13 cellular contexts compared by ENCODE assay signal in genomic region chr20:6533828-6534388, GRCh38.
DNase-seq lines count a peak whose midpoint lies in the region; FAIRE-seq and TF ChIP-seq lines count a peak whose summit lies in the region.
"Had no signal": no experiment of that assay in that cellular context is flagged by ENCODE, and none has a peak within 500 bp of the region (broad histone marks: within the 10 kb centered on the region; RNA-seq: fewer than 3 reads in every experiment).

No MANE protein-coding gene starts in this region.

- no peaks in the 10 kb centered on the region for H3K9me3 ChIP-seq in mesodermal cell (ENCODE audit: control insufficient read depth, low read length)

- intact Hi-C loops in dorsolateral prefrontal cortex (cut with DNase I), result no loop called here

- H3K27me3 ChIP-seq in dorsolateral prefrontal cortex, result peaks cover 0 to 5% (median 0%) of the 10 kb centered on the region in 45 donors

- H3K27ac ChIP-seq in dorsolateral prefrontal cortex, result no peak overlapping the region
- peak overlapping the region; percentile 68 for H3K27ac ChIP-seq in mesodermal cell (ENCODE audit: low read depth, low read length, severe bottlenecking)
- H3K27ac ChIP-seq in urinary bladder (ENCODE audit: low read depth), result peak overlapping the region; percentile 54
- H3K27ac ChIP-seq: 22Rv1 had no signal

- WGBS in mesodermal cell (ENCODE audit: insufficient coverage in 2 of 2), 2 experiments, result 83 to 88% methylated on average over 10 to 12 of the region's 15 CpGs
- 21% methylated on average over 15 of the region's 15 CpGs for WGBS in urinary bladder

- DNase-seq in NCI-H146 (lab: John Stamatoyannopoulos, UW) (peak; percentile 12), NCI-H146 treated with DMSO at 0.1 percent for 48 hours (lab: John Stamatoyannopoulos, UW; ENCODE audit: unreplicated experiment) (no peak), dorsolateral prefrontal cortex (no peak), DMS 273 treated with DMSO at 0.1 percent for 48 hours (lab: John Stamatoyannopoulos, UW) (no peak), frontal cortex (ENCODE audit: low spot score in 2 of 2) (no peak), CD1c-positive myeloid dendritic cell (ENCODE audit: extremely low spot score) (no peak)
- DNase-seq: activated naive CD8-positive, alpha-beta T cell treated with anti-CD3 and anti-CD28 coated beads, Interleukin-2, amount 50 U/mL, for 24 hours; H7; stimulated activated CD4-positive, alpha-beta T cell treated with anti-CD3 and anti-CD28 coated beads, Interleukin-15, amount 100 ng/mL, for 24 hours had no signal

- H3K4me1 ChIP-seq in mesodermal cell (ENCODE audit: control insufficient read depth, insufficient read depth, low read length, poor library complexity, severe bottlenecking) (peaks cover 15% of the 10 kb centered on the region), urinary bladder (ENCODE audit: insufficient read depth) (no peaks in the 10 kb centered on the region)

- H3K4me3 ChIP-seq in dorsolateral prefrontal cortex (peak overlapping the region; percentile 2 to 68 (median 45)), mesodermal cell (ENCODE audit: extremely low read depth, insufficient read depth, low read length, poor library complexity, severe bottlenecking) (no peak overlapping the region), urinary bladder (ENCODE audit: low read depth, low read length) (no peak overlapping the region)

- FAIRE-seq in frontal cortex (lab: Jason Lieb, UNC), result no peak
- FAIRE-seq: GM12891 had no signal

- H3K36me3 ChIP-seq in mesodermal cell (ENCODE audit: control insufficient read depth, insufficient read depth, low read length) (no peaks in the 10 kb centered on the region), urinary bladder (ENCODE audit: insufficient read depth) (no peaks in the 10 kb centered on the region)

- TF ChIP-seq CTCF in dorsolateral prefrontal cortex (IDR thresholded peaks at IDR 0.05 in 54 of 56, conservative IDR thresholded peaks at IDR 0.05 in 2 of 56; ENCODE audit: low read depth in 1 of 56, partially characterized antibody in 56 of 56), result no peak

Comparison
In these comparisons a context has a peak if more than half of its experiments do, and no peak if none do; other contexts are left out.
1. H3K27ac ChIP-seq: peak in mesodermal cell (single experiment) and urinary bladder (single experiment); none in dorsolateral prefrontal cortex (0 of 59).
2. H3K4me3 ChIP-seq: peak in dorsolateral prefrontal cortex (59 of 59); none in mesodermal cell (single experiment) and urinary bladder (single experiment).